2 cellular contexts compared by ENCODE assay signal in genomic region chr17:50355701-50356341, GRCh38.
TF ChIP-seq lines count a peak whose summit lies in the region.

No MANE protein-coding gene starts in this region.

TF ChIP-seq in HEK293, 187 proteins besides CTCF, POLR2A, EP300 and RAD21:
- 0 out of 2 replicates have a peak, but pooled peaks have one; percentile 13 for TF ChIP-seq EGR2 (tag by site-specific recombination; IDR thresholded peaks at IDR 0.05; ENCODE audit: low read depth)
- no peak for TF ChIP-seq ZNF133 (tag by site-specific recombination; IDR thresholded peaks at IDR 0.05)

TF ChIP-seq in endothelial cell of umbilical vein, 7 proteins besides CTCF, POLR2A, EP300 and RAD21:
- TF ChIP-seq FOS (IDR thresholded peaks at IDR 0.05; ENCODE audit: borderline replicate concordance, insufficient read depth, low read length) (no peak), MAX (IDR thresholded peaks at IDR 0.05; ENCODE audit: insufficient read depth, insufficient read length) (no peak)
TF ChIP-seq in endothelial cell of umbilical vein: peak in this region for 0.
